In genomic region chr12:56836317-56836716, GRCh38 we compare ENCODE assay signal across 11 cellular contexts.
DNase-seq lines count a peak whose midpoint lies in the region; ATAC-seq and TF ChIP-seq lines count a peak whose summit lies in the region.
"Had no signal": no experiment of that assay in that cellular context is flagged by ENCODE, and none has a peak within 500 bp of the region (broad histone marks: within the 10 kb centered on the region; RNA-seq: fewer than 3 reads in every experiment).

No MANE protein-coding gene starts in this region.

- TF ChIP-seq EP300 in esophagus muscularis mucosa (IDR thresholded peaks at IDR 0.05) = no peak

- no peak overlapping the region for H3K9ac ChIP-seq in Loucy (ENCODE audit: low read depth, low read length, poor library complexity, severe bottlenecking)
- no peak overlapping the region for H3K9ac ChIP-seq in mesendoderm (ENCODE audit: low read length)
- no peak overlapping the region for H3K9ac ChIP-seq in endodermal cell (ENCODE audit: extremely low read depth, low read length, poor library complexity, severe bottlenecking)

- no peak overlapping the region for H4K5ac ChIP-seq in mesendoderm (ENCODE audit: low read length)

- no peak overlapping the region for H2BK5ac ChIP-seq in mesendoderm (ENCODE audit: low read length)

- H3K27me3 ChIP-seq in Loucy (ENCODE audit: insufficient read depth, low read length, poor library complexity, severe bottlenecking) (no peaks in the 10 kb centered on the region), mesendoderm (ENCODE audit: insufficient read depth, low read length, poor library complexity) (no peaks in the 10 kb centered on the region), endodermal cell (ENCODE audit: control insufficient read depth, insufficient read depth, low read length, poor library complexity, severe bottlenecking) (no peaks in the 10 kb centered on the region), esophagus muscularis mucosa (no peaks in the 10 kb centered on the region)
- H3K27me3 ChIP-seq: heart left ventricle, pancreas had no signal

- no peak overlapping the region for H4K8ac ChIP-seq in mesendoderm (ENCODE audit: low read depth, low read length)

- intact Hi-C loops in esophagus muscularis mucosa (cut with DNase I) = no loop called here

- H3K79me1 ChIP-seq in mesendoderm (ENCODE audit: low read length) = no peaks in the 10 kb centered on the region

- no peak overlapping the region for H3K27ac Mint-ChIP-seq in endodermal cell

- no peak overlapping the region for H3K4ac ChIP-seq in mesendoderm (ENCODE audit: low read depth, low read length)

- H2BK15ac ChIP-seq in mesendoderm (replicated peaks; ENCODE audit: low read depth) = no peak overlapping the region

- H3K23ac ChIP-seq in mesendoderm (ENCODE audit: low read length) = no peak overlapping the region

- no peaks in the 10 kb centered on the region for H3K9me2 ChIP-seq in Loucy (replicated peaks; ENCODE audit: low read depth, low read length)

- no peak overlapping the region for H3K4me3 Mint-ChIP-seq in endodermal cell

- no peak for ATAC-seq in HG03039 (IDR thresholded peaks at IDR 0.05; ENCODE audit: unreplicated experiment)

- DNase-seq in COLO829 (ENCODE audit: low spot score) (peak; percentile 16), cardiac fibroblast (ENCODE audit: low read depth in 2 of 2) (peak; percentile 60 to 68), mesendoderm (peak; percentile 32), endodermal cell (no peak), esophagus muscularis mucosa (ENCODE audit: extremely low spot score) (no peak)
- no peak for DNase-seq in activated CD4-positive, alpha-beta T cell treated with anti-CD3 and anti-CD28 coated beads, Interleukin-2, amount 50 U/mL, for 1 hour
- DNase-seq: amniotic stem cell, pancreas had no signal

- no peak overlapping the region for H2AK5ac ChIP-seq in mesendoderm (ENCODE audit: low read length)

- H3F3A ChIP-seq in Loucy (ENCODE audit: low read depth) = no peaks in the 10 kb centered on the region

- H3K36me3 ChIP-seq in Loucy (ENCODE audit: insufficient read depth, low read length) = no peaks in the 10 kb centered on the region
- no peaks in the 10 kb centered on the region for H3K36me3 ChIP-seq in mesendoderm (ENCODE audit: control insufficient read depth, insufficient read depth, low read length)
- no peaks in the 10 kb centered on the region for H3K36me3 ChIP-seq in endodermal cell (ENCODE audit: control insufficient read depth, insufficient read depth, low read length)
- no peaks in the 10 kb centered on the region for H3K36me3 ChIP-seq in esophagus muscularis mucosa
- H3K36me3 ChIP-seq: heart left ventricle, pancreas had no signal

- H3K18ac ChIP-seq in mesendoderm (ENCODE audit: low read length) = no peak overlapping the region

- H2BK120ac ChIP-seq in mesendoderm (ENCODE audit: low read depth, low read length) = no peak overlapping the region

- H3K4me2 ChIP-seq in Loucy (ENCODE audit: low read depth, low read length, poor library complexity, severe bottlenecking) = peak overlapping the region; percentile 34
- H3K4me2 ChIP-seq in mesendoderm (ENCODE audit: low read length) = no peak overlapping the region

- H3K36me3 Mint-ChIP-seq in endodermal cell (ENCODE audit: low read depth) = no peaks in the 10 kb centered on the region

- TF ChIP-seq CTCF in Loucy (conservative IDR thresholded peaks at IDR 0.05; ENCODE audit: low read length) (no peak), cardiac fibroblast (IDR thresholded peaks at IDR 0.05; ENCODE audit: low read depth, low read length) (no peak), endodermal cell (conservative IDR thresholded peaks at IDR 0.05) (no peak), esophagus muscularis mucosa (IDR thresholded peaks at IDR 0.05) (no peak)

- no peaks in the 10 kb centered on the region for H3K79me2 ChIP-seq in Loucy (ENCODE audit: insufficient read depth, low read length)
- no peaks in the 10 kb centered on the region for H3K79me2 ChIP-seq in mesendoderm (ENCODE audit: control insufficient read depth, insufficient read depth, low read length)

- no peak overlapping the region for H3K56ac ChIP-seq in mesendoderm (ENCODE audit: low read length)

- H3K9me3 ChIP-seq in Loucy (ENCODE audit: insufficient read depth, low read depth, low read length) (no peaks in the 10 kb centered on the region), endodermal cell (ENCODE audit: control insufficient read depth, low read length) (no peaks in the 10 kb centered on the region), esophagus muscularis mucosa (no peaks in the 10 kb centered on the region)
- H3K9me3 ChIP-seq: heart left ventricle, pancreas had no signal

- H3K4me3 ChIP-seq in Loucy (ENCODE audit: low read length, poor library complexity, severe bottlenecking) (no peak overlapping the region), cardiac fibroblast (replicated peaks in 1 of 2; ENCODE audit: low read depth in 2 of 2, low read length in 2 of 2) (no peak overlapping the region), mesendoderm (ENCODE audit: low read length) (no peak overlapping the region), endodermal cell (ENCODE audit: low read length) (no peak overlapping the region), esophagus muscularis mucosa (no peak overlapping the region)
- H3K4me3 ChIP-seq: heart left ventricle, pancreas had no signal

- no peak for TF ChIP-seq POLR2A in esophagus muscularis mucosa (IDR thresholded peaks at IDR 0.05; ENCODE audit: low read depth)

- H3K4me1 Mint-ChIP-seq in endodermal cell = no peaks in the 10 kb centered on the region

- WGBS in mesendoderm (ENCODE audit: extremely low coverage, insufficient coverage, low lambda C conversion rate) = no CpG with 5 or more reads among the region's 3 CpGs
- WGBS in endodermal cell (ENCODE audit: insufficient coverage in 1 of 2, insufficient read length in 1 of 2), 2 experiments = 89 to 94% methylated on average over 3 of the region's 3 CpGs
- 45% methylated on average over 3 of the region's 3 CpGs for WGBS in esophagus muscularis mucosa

- H2AFZ ChIP-seq in Loucy (ENCODE audit: low read length) = peak overlapping the region; percentile 91; the same call in 1 of the 2 replicates

- H3K9me3 Mint-ChIP-seq in endodermal cell = no peaks in the 10 kb centered on the region

- peaks cover 8% of the 10 kb centered on the region for H3K27me3 Mint-ChIP-seq in endodermal cell (ENCODE audit: insufficient read depth)

- H4K20me1 ChIP-seq in Loucy (ENCODE audit: insufficient read depth, low read length, poor library complexity, severe bottlenecking) = no peaks in the 10 kb centered on the region

- H3K27ac ChIP-seq in mesendoderm (ENCODE audit: low read depth, low read length) = no peak overlapping the region
- H3K27ac ChIP-seq in endodermal cell (ENCODE audit: low read depth, low read length) = no peak overlapping the region
- H3K27ac ChIP-seq in esophagus muscularis mucosa (replicated peaks in 1 of 4) = no peak overlapping the region
- H3K27ac ChIP-seq: heart left ventricle, pancreas had no signal

- peaks cover 13% of the 10 kb centered on the region for H3K4me1 ChIP-seq in Loucy (ENCODE audit: insufficient read depth, low read length, poor library complexity, severe bottlenecking)
- H3K4me1 ChIP-seq in mesendoderm (ENCODE audit: control insufficient read depth, low read depth, low read length) = no peaks in the 10 kb centered on the region
- no peaks in the 10 kb centered on the region for H3K4me1 ChIP-seq in endodermal cell (ENCODE audit: control insufficient read depth, insufficient read depth, low read length)
- H3K4me1 ChIP-seq in esophagus muscularis mucosa = peaks cover 6 to 18% (median 13%) of the 10 kb centered on the region in 4 donors
- H3K4me1 ChIP-seq: pancreas had no signal

Comparison
In these comparisons a context has a peak if more than half of its experiments do, and no peak if none do; other contexts are left out.
1. DNase-seq: peak in COLO829 (single experiment), cardiac fibroblast (2 of 2) and mesendoderm (single experiment); none in endodermal cell (single experiment), esophagus muscularis mucosa (single experiment) and activated CD4-positive, alpha-beta T cell treated with anti-CD3 and anti-CD28 coated beads, Interleukin-2, amount 50 U/mL, for 1 hour (single experiment).